In genomic region chr10:81127931-81128330, GRCh38 we compare ENCODE assay signal across 20 cellular contexts.
"Had no signal": no experiment of that assay in that cellular context is flagged by ENCODE, and none has a peak within 500 bp of the region (broad histone marks: within the 10 kb centered on the region; RNA-seq: fewer than 3 reads in every experiment).

No MANE protein-coding gene starts in this region.

- H3K27me3 ChIP-seq: adrenal gland, Peyer's patch had no signal

- H3K36me3 ChIP-seq: adrenal gland, Peyer's patch had no signal

- H3K9me3 ChIP-seq: adrenal gland, Peyer's patch had no signal

- H3K4me1 ChIP-seq: adrenal gland, Peyer's patch had no signal

- H3K4me3 ChIP-seq: adrenal gland, Peyer's patch had no signal

- DNase-seq: activated CD4-positive, alpha-beta T cell treated with anti-CD3 and anti-CD28 coated beads for 4 hours; activated CD4-positive, alpha-beta T cell treated with anti-CD3 and anti-CD28 coated beads, Interleukin-2, amount 50 U/mL, for 4 hours; activated CD8-positive, alpha-beta memory T cell treated with anti-CD3 and anti-CD28 coated beads, Interleukin-2, amount 10 ng/mL, durations not matched to agents 7 days and 5 days; activated CD8-positive, alpha-beta T cell treated with anti-CD3 and anti-CD28 coated beads, Interleukin-2, amount 10 ng/mL, durations not matched to agents 7 days and 5 days; activated effector memory CD4-positive, alpha-beta T cell treated with Interleukin-2 at 50 U/mL for 16 hours; activated naive CD4-positive, alpha-beta T cell treated with anti-CD3 and anti-CD28 coated beads, Interleukin-2, amount 10 ng/mL, durations not matched to agents 7 days and 5 days; activated naive CD8-positive, alpha-beta T cell treated with anti-CD3 and anti-CD28 coated beads, Interleukin-2, amount 10 ng/mL, durations not matched to agents 7 days and 5 days; activated T-cell treated with anti-CD3 and anti-CD28 coated beads, Interleukin-2, amount 50 U/mL, for 24 hours; adrenal gland; anterior cingulate cortex; cerebellar nuclear complex; Kasumi-1; NCI-H1048; NCI-H146; NCI-H187 treated with DMSO at 0.1 percent for 48 hours; NCI-H2081 treated with DMSO at 0.1 percent for 48 hours; NCI-H446; NCI-H524; Peyer's patch; SHP77 treated with DMSO at 0.1 percent for 48 hours had no signal

- H3K27ac ChIP-seq: adrenal gland, Peyer's patch had no signal
